20 cellular contexts compared by ENCODE assay signal in the genomic region with DNA sequence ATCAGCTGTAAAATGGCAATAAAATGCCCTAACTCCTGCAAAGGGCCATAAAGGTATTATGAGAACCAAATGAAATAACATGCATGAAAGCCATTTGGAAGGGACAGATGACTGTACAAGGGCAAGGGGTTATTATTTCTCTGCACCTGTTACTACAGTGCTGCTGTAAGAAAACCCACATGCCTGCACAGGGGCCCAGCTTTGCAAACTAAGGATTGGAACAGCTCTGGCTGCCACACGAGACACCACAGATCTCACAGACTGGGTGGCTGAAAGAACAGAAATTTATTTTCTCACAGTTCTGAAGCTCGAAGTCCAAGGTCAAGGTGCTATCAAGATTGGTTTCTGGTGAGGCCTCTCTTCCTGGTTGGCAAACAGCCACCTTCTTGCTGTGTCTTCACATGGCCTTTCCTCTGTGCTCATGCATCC.
DNase-seq lines count a peak whose midpoint lies in the region; ATAC-seq, FAIRE-seq and TF ChIP-seq lines count a peak whose summit lies in the region.
"Had no signal": no experiment of that assay in that cellular context is flagged by ENCODE, and none has a peak within 500 bp of the region (broad histone marks: within the 10 kb centered on the region; RNA-seq: fewer than 3 reads in every experiment).

No MANE protein-coding gene starts in this region.

- H3K9me3 ChIP-seq in colonic mucosa (no peaks in the 10 kb centered on the region), transverse colon (no peaks in the 10 kb centered on the region)
- H3K9me3 ChIP-seq: right lobe of liver, SK-N-SH, thyroid gland had no signal

- TF ChIP-seq EP300 in transverse colon (IDR thresholded peaks at IDR 0.05; ENCODE audit: low read depth), result no peak

- ATAC-seq in GM18907 (IDR thresholded peaks at IDR 0.05; ENCODE audit: unreplicated experiment) (peak; percentile 55), HG03432 (IDR thresholded peaks at IDR 0.05; ENCODE audit: unreplicated experiment) (peak; percentile 75), HG03196 (IDR thresholded peaks at IDR 0.05; ENCODE audit: unreplicated experiment) (no peak)
- ATAC-seq: heart right ventricle; Panc1; right lobe of liver; stimulated activated memory B cell treated with anti-CD40 and anti-IgM and Interleukin-4, amounts not matched to agents 10 μg/mL and 1 μg/mL and 100 μg/mL, for 72 hours had no signal

- FAIRE-seq in RCC 7860 (lab: Jason Lieb, UNC), result no peak
- FAIRE-seq: G401.6, GM12891 had no signal

- H3K4me1 ChIP-seq in colonic mucosa, result no peaks in the 10 kb centered on the region
- peaks cover 0 to 6% (median 0%) of the 10 kb centered on the region in 4 donors for H3K4me1 ChIP-seq in transverse colon
- H3K4me1 ChIP-seq: right lobe of liver, thyroid gland had no signal

- H3K27ac ChIP-seq in colonic mucosa (no peak overlapping the region), transverse colon (peak overlapping the region in 3 of 4 donors; percentile 11 to 42 (median 31))
- H3K27ac ChIP-seq: GM23248, heart right ventricle, right lobe of liver, thyroid gland had no signal

- H3K27me3 ChIP-seq in colonic mucosa (no peaks in the 10 kb centered on the region), transverse colon (no peaks in the 10 kb centered on the region)
- H3K27me3 ChIP-seq: heart right ventricle, right lobe of liver, thyroid gland had no signal

- TF ChIP-seq CTCF in colonic mucosa (IDR thresholded peaks at IDR 0.05) (no peak), transverse colon (IDR thresholded peaks at IDR 0.05) (no peak)

- DNase-seq in colonic mucosa, result peak; percentile 67
- peak; percentile 72 for DNase-seq in transverse colon
- DNase-seq in RCC 7860 (ENCODE audit: low spot score), result no peak
- DNase-seq in putamen (ENCODE audit: low spot score), result no peak
- DNase-seq: cortex of kidney, GM23248, heart right ventricle, NCI-H146, NCI-H748 treated with DMSO at 0.1 percent for 48 hours, right lobe of liver, SK-N-SH, T1000, thyroid gland had no signal

- in situ Hi-C loops in transverse colon (cut with MboI; ENCODE audit: low pct_ligation_motif_present in 1 of 4, low pct_unique_long_range_greater_than_20kb in 1 of 4, low sequenced_read_pairs in 3 of 4), result no loop called here

- intact Hi-C loops in colonic mucosa (cut with DNase I) (no loop called here), transverse colon (cut with DNase I; ENCODE audit: low total_unique reads) (no loop called here)

- H3K9ac ChIP-seq in colonic mucosa (ENCODE audit: low read depth in 2 of 2, low read length in 2 of 2), result no peak overlapping the region
- H3K9ac ChIP-seq: GM23248, SK-N-SH had no signal

- H3K36me3 ChIP-seq in colonic mucosa, result no peaks in the 10 kb centered on the region
- H3K36me3 ChIP-seq in transverse colon, result no peaks in the 10 kb centered on the region
- H3K36me3 ChIP-seq: heart right ventricle, right lobe of liver, thyroid gland had no signal

- 44 to 56% methylated on average over 1 to 2 of the region's 2 CpGs for WGBS in transverse colon (ENCODE audit: low coverage in 1 of 2), 2 donors

- H3K4me3 ChIP-seq in colonic mucosa (no peak overlapping the region), transverse colon (no peak overlapping the region)
- H3K4me3 ChIP-seq: GM23248, heart right ventricle, right lobe of liver, thyroid gland had no signal

- no peak for TF ChIP-seq POLR2A in transverse colon (IDR thresholded peaks at IDR 0.05)

Comparison
In these comparisons a context has a peak if more than half of its experiments do, and no peak if none do; other contexts are left out.
1. DNase-seq: peak in colonic mucosa (single experiment) and transverse colon (single experiment); none in RCC 7860 (single experiment) and putamen (single experiment).